8 cellular contexts compared by ENCODE assay signal in the genomic region with DNA sequence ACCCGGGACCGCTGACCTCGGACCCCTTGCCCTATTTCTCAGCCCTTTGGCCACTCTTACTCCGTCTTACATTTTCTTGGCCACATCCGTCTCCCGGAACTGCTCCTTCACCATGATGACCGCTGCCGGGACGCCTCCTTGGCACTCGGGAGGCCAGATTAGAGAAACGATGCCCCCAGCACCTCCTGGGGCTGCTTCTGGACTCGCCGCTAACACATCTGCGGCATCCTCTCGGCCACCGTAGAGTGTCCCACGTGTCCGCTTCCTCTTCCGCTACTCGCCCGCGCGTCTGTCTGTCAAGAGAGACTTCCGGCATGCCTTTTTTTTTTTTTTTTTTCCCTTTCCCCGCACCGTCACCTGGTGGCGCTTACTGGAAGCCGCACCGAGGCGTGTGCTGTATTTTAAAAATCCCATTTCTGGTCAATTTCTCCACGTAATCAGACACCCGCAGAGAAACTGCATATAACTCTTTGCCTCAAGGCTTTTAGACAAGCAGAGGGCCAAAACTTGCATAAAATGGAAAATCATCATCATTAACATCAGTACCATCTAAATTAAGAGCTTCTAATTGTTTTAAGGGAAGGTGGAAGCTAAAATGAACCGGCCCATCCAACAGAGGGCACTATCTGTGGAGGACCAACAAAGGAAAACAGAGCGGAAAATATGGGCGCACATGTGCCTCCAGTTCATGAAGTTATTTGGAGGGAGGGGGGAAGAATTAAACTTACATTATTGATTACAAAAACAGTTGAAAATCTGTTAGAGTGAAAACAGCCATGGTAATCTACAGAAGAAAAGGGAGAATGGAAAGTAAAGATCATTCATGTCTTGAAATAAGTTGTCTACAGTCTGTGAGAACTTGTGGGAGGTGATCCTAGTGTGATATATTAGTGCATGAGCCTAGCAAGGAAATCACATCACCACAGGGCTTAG. TPM values are rescaled to one million over a fixed set of nuclear protein-coding genes. Genes with fewer than 3 reads are reported as not detected.
DNase-seq lines count a peak whose midpoint lies in the region; ATAC-seq and TF ChIP-seq lines count a peak whose summit lies in the region.

Gene POLR3A (minus strand): TSS at position 222 of the 933 bp plus-strand sequence. CDS start 108 bp downstream, at position 114.

- no peaks in the 10 kb centered on the region for H3K27me3 Mint-ChIP-seq in natural killer cell (ENCODE audit: low read depth in 2 of 2)

- intact Hi-C loops in natural killer cell (cut with micrococcal nuclease), result loop anchor here (2.0 to 5.0 kb wide), 2 partner anchors 153 to 182 kb away; no protein-coding TSS in a partner anchor

- peaks cover 12% of the 10 kb centered on the region for H3K36me3 Mint-ChIP-seq in natural killer cell

- TF ChIP-seq CTCF in fibroblast of mammary gland (conservative IDR thresholded peaks at IDR 0.05; ENCODE audit: control insufficient read depth, insufficient read depth, low read depth, low read length), result peak; percentile 47
- peak; percentile 67 for TF ChIP-seq CTCF in natural killer cell (IDR thresholded peaks at IDR 0.05)

- H3K4me3 ChIP-seq in fibroblast of mammary gland (ENCODE audit: control insufficient read depth, low read depth, low read length), result peak within 1 kb of the TSS; percentile 100

- peak; percentile 33 for ATAC-seq in GM21825 (IDR thresholded peaks at IDR 0.05; ENCODE audit: unreplicated experiment)
- peak; percentile 50 to 79 (median 69) for ATAC-seq in natural killer cell

- peak within 1 kb of the TSS; percentile 100 for H3K4me3 Mint-ChIP-seq in natural killer cell

- peak; percentile 95 for DNase-seq in Daoy (ENCODE audit: low read depth)
- peak; percentile 98 to 99 for DNase-seq in Kasumi-1 (lab: John Stamatoyannopoulos, UW)
- peak; percentile 97 for DNase-seq in RPMI7951 (ENCODE audit: low read depth)
- peak; percentile 81 to 83 for DNase-seq in activated T-helper 1 cell treated with anti-CD3 and anti-CD28 coated beads, Interleukin-2, amount 50 U/mL, for 16 hours (ENCODE audit: low read depth in 1 of 2, low spot score in 1 of 2)
- DNase-seq in fibroblast of mammary gland (ENCODE audit: low read depth), result peak; percentile 98
- peak; percentile 92 for DNase-seq in natural killer cell
- DNase-seq in stimulated activated naive CD4-positive, alpha-beta T cell treated with Interleukin-2 at 50 U/mL for 16 hours (lab: John Stamatoyannopoulos, UW), result peak; percentile 89

- peaks cover 39% of the 10 kb centered on the region in 2 donors for H3K4me1 Mint-ChIP-seq in natural killer cell

- H3K9me3 Mint-ChIP-seq in natural killer cell, result no peaks in the 10 kb centered on the region

- H3K27ac Mint-ChIP-seq in natural killer cell, result peak within 1 kb of the TSS; percentile 88 to 98

RNA-seq across cellular contexts. Expression of gene POLR3A, which starts in this region (rescaled TPM):
- total RNA-seq in Daoy (2014; rRNA removed; shearing (Covaris generic)), result 8.3 and 15.0 TPM in 2 replicates
- 7.0 and 8.2 TPM in 2 replicates for total RNA-seq in RPMI7951 (2014; rRNA removed; shearing (Covaris generic))
- total RNA-seq in natural killer cell, result 10 to 100 TPM; 15.6 to 21.0 (median 17.9) TPM

Comparison
In these comparisons a context has a peak if more than half of its experiments do, and no peak if none do; other contexts are left out.
1. Peak in every context shown above with its lines: DNase-seq, ATAC-seq and H3K4me3 ChIP-seq.